In genomic region chr7:128479082-128479481, GRCh38 we compare ENCODE assay signal across 1 cellular context.
TF ChIP-seq lines count a peak whose summit lies in the region.
"Not testable (repeated sequence)": the region's sequence is repeated elsewhere in the genome, so short reads cannot be mapped to it uniquely, and the experiment has no call there.

No MANE protein-coding gene starts in this region.

TF ChIP-seq in HepG2, 621 proteins besides CTCF, POLR2A, EP300 and RAD21:
- TF ChIP-seq LCORL (IDR thresholded peaks at IDR 0.05): 0 out of 2 replicates have a peak, but pooled peaks have one; percentile 27
- TF ChIP-seq LCORL (CRISPR knock-in tag; IDR thresholded peaks at IDR 0.05): not testable (repeated sequence)
